ENCODE assay signal across 16 cellular contexts in the genomic region with DNA sequence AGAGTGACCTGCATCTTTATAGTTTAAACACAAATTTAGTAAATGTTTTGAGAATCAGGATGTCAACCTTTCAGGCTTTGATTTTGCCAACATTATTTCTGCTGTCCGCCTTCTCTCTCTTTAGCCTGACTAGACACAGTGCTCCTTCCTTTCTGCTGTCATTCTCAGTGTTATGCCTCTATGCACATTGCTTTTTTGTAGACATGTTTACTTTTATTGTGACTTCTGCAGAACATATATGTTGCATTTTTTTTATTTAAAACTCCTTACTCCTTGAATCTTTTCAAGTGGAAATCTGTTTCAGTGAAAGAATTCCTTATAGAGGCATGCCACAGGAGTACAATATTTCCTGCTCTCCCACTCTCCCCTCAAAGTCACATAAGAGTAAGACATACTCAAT.
A peak's percentile ranks its signal among the peaks of the same experiment; 100 is the strongest.
DNase-seq lines count a peak whose midpoint lies in the region; ATAC-seq and TF ChIP-seq lines count a peak whose summit lies in the region.
"Had no signal": no experiment of that assay in that cellular context is flagged by ENCODE, and none has a peak within 500 bp of the region (broad histone marks: within the 10 kb centered on the region; RNA-seq: fewer than 3 reads in every experiment).

No MANE protein-coding gene starts in this region.

- H3K36me3 Mint-ChIP-seq in mesothelial cell of epicardium (peaks cover 4% of the 10 kb centered on the region), Caco-2 (ENCODE audit: insufficient read depth, unreplicated experiment) (no peaks in the 10 kb centered on the region), neural progenitor cell (no peaks in the 10 kb centered on the region)

- TF ChIP-seq POLR2A in sigmoid colon (IDR thresholded peaks at IDR 0.05) = no peak

- no peak for TF ChIP-seq CTCF in left ventricle myocardium inferior (IDR thresholded peaks at IDR 0.05; ENCODE audit: borderline replicate concordance)
- no peak for TF ChIP-seq CTCF in mesothelial cell of epicardium (IDR thresholded peaks at IDR 0.05; ENCODE audit: unreplicated experiment)
- TF ChIP-seq CTCF in sigmoid colon (IDR thresholded peaks at IDR 0.05) = no peak
- TF ChIP-seq CTCF in Caco-2 (IDR thresholded peaks at IDR 0.05; ENCODE audit: insufficient read depth in 1 of 2, low read depth in 1 of 2, low read length in 1 of 2, severe bottlenecking in 1 of 2, unreplicated experiment in 1 of 2) = no peak
- no peak for TF ChIP-seq CTCF in neural progenitor cell (IDR thresholded peaks at IDR 0.05)

- H3F3A ChIP-seq in neural progenitor cell (ENCODE audit: low read depth) = no peaks in the 10 kb centered on the region

- WGBS in sigmoid colon, 2 donors = 79 to 95% methylated on average over 1 of the region's 1 CpG

- H3K4me1 ChIP-seq in left ventricle myocardium inferior (peaks cover 44% of the 10 kb centered on the region), sigmoid colon (peaks cover 0 to 40% (median 30%) of the 10 kb centered on the region in 4 donors), Karpas-422 (ENCODE audit: low read length) (no peaks in the 10 kb centered on the region), Caco-2 (no peaks in the 10 kb centered on the region), neural progenitor cell (peaks cover 22% of the 10 kb centered on the region)

- H3K4me3 Mint-ChIP-seq in mesothelial cell of epicardium (no peak overlapping the region), Caco-2 (ENCODE audit: unreplicated experiment) (no peak overlapping the region), neural progenitor cell (no peak overlapping the region)
- H3K4me3 Mint-ChIP-seq: CD8-positive, alpha-beta memory T cell; H9 had no signal

- peaks cover 71% of the 10 kb centered on the region for H3K36me3 ChIP-seq in left ventricle myocardium inferior
- H3K36me3 ChIP-seq in sigmoid colon = peaks cover 0 to 60% (median 14%) of the 10 kb centered on the region in 4 donors
- H3K36me3 ChIP-seq in Karpas-422 (ENCODE audit: insufficient read depth, low read length) = no peaks in the 10 kb centered on the region
- no peaks in the 10 kb centered on the region for H3K36me3 ChIP-seq in Caco-2 (ENCODE audit: control insufficient read depth, insufficient read depth, low read length)
- H3K36me3 ChIP-seq in neural progenitor cell = no peaks in the 10 kb centered on the region
- H3K36me3 ChIP-seq: BLaER1 had no signal

- H3K9me2 ChIP-seq in Karpas-422 (replicated peaks; ENCODE audit: insufficient read depth, low read length) = no peaks in the 10 kb centered on the region

- H3K9me3 ChIP-seq in left ventricle myocardium inferior (replicated peaks) = no peaks in the 10 kb centered on the region
- no peaks in the 10 kb centered on the region for H3K9me3 ChIP-seq in sigmoid colon
- no peaks in the 10 kb centered on the region for H3K9me3 ChIP-seq in Karpas-422 (ENCODE audit: low read length)
- H3K9me3 ChIP-seq in Caco-2 = no peaks in the 10 kb centered on the region
- H3K9me3 ChIP-seq in neural progenitor cell (ENCODE audit: low read depth) = no peaks in the 10 kb centered on the region
- H3K9me3 ChIP-seq: BLaER1 had no signal

- H3K4me2 ChIP-seq in Karpas-422 (ENCODE audit: low read depth, low read length, poor library complexity, severe bottlenecking) (no peak overlapping the region), neural progenitor cell (no peak overlapping the region)
- H3K4me2 ChIP-seq: BLaER1 had no signal

- no peaks in the 10 kb centered on the region for H3K79me2 ChIP-seq in Karpas-422 (ENCODE audit: low read length)
- no peaks in the 10 kb centered on the region for H3K79me2 ChIP-seq in neural progenitor cell (ENCODE audit: low read depth)

- no peaks in the 10 kb centered on the region for H3K9me3 Mint-ChIP-seq in mesothelial cell of epicardium
- no peaks in the 10 kb centered on the region for H3K9me3 Mint-ChIP-seq in Caco-2 (ENCODE audit: unreplicated experiment)
- H3K9me3 Mint-ChIP-seq in neural progenitor cell = no peaks in the 10 kb centered on the region
- H3K9me3 Mint-ChIP-seq: CD8-positive, alpha-beta memory T cell; H9 had no signal

- CTCF ChIA-PET in Caco-2 (lab: Charles Lee) = no interaction called here

- POLR2A ChIA-PET in Caco-2 (lab: Charles Lee) = no interaction called here

- intact Hi-C loops in left ventricle myocardium inferior (cut with micrococcal nuclease) = no loop called here
- intact Hi-C loops in Right ventricle myocardium superior (cut with DNase I) = no loop called here
- intact Hi-C loops in sigmoid colon (cut with DNase I) = no loop called here
- intact Hi-C loops in Caco-2 (cut with micrococcal nuclease; ENCODE audit: unreplicated experiment) = no loop called here

- BruUV-seq in Caco-2 (replicated peaks; lab: Mats Ljungman, UMichigan) = no TSS peak

- H3K9ac ChIP-seq in Karpas-422 (ENCODE audit: low read length) = no peak overlapping the region
- H3K9ac ChIP-seq in neural progenitor cell = no peak overlapping the region
- H3K9ac ChIP-seq: BLaER1 had no signal

- DNase-seq in left ventricle myocardium inferior = no peak
- DNase-seq in Right ventricle myocardium superior = no peak
- no peak for DNase-seq in mesothelial cell of epicardium (ENCODE audit: low spot score in 2 of 2, unreplicated experiment in 2 of 2)
- no peak for DNase-seq in sigmoid colon
- DNase-seq in Karpas-422 = no peak
- no peak for DNase-seq in Caco-2
- DNase-seq in neural progenitor cell (ENCODE audit: low spot score) = no peak
- DNase-seq: 8988T; AML-193; CD8-positive, alpha-beta memory T cell; DMS 273 treated with DMSO at 0.1 percent for 48 hours; GOT3; H9 had no signal

- H3K4me3 ChIP-seq in left ventricle myocardium inferior (no peak overlapping the region), sigmoid colon (no peak overlapping the region), Karpas-422 (ENCODE audit: low read length) (no peak overlapping the region), Caco-2 (ENCODE audit: low read depth, low read length) (no peak overlapping the region), neural progenitor cell (no peak overlapping the region)
- H3K4me3 ChIP-seq: BLaER1 had no signal

- peak overlapping the region; percentile 29 for H3K27ac ChIP-seq in left ventricle myocardium inferior (replicated peaks)
- H3K27ac ChIP-seq in sigmoid colon = peak overlapping the region; percentile 24 to 63 (median 53)
- no peak overlapping the region for H3K27ac ChIP-seq in Karpas-422 (ENCODE audit: low read length)
- H3K27ac ChIP-seq in neural progenitor cell = no peak overlapping the region
- H3K27ac ChIP-seq: BLaER1 had no signal

- H3K27me3 Mint-ChIP-seq in mesothelial cell of epicardium (ENCODE audit: low read depth) (no peaks in the 10 kb centered on the region), Caco-2 (ENCODE audit: insufficient read depth, unreplicated experiment) (peaks cover 6% of the 10 kb centered on the region), neural progenitor cell (ENCODE audit: insufficient read depth, low read depth) (no peaks in the 10 kb centered on the region)

- H3K27me3 ChIP-seq in left ventricle myocardium inferior (ENCODE audit: low read depth) (no peaks in the 10 kb centered on the region), sigmoid colon (no peaks in the 10 kb centered on the region), Karpas-422 (ENCODE audit: low read length) (no peaks in the 10 kb centered on the region), Caco-2 (replicated peaks; ENCODE audit: control insufficient read depth, insufficient read depth, low read length) (no peaks in the 10 kb centered on the region), neural progenitor cell (no peaks in the 10 kb centered on the region)
- H3K27me3 ChIP-seq: BLaER1 had no signal

- H3K27ac Mint-ChIP-seq in mesothelial cell of epicardium = peak overlapping the region; percentile 26
- no peak overlapping the region for H3K27ac Mint-ChIP-seq in Caco-2 (ENCODE audit: unreplicated experiment)
- H3K27ac Mint-ChIP-seq in neural progenitor cell = no peak overlapping the region
- H3K27ac Mint-ChIP-seq: CD8-positive, alpha-beta memory T cell; H9 had no signal

- H3K4me1 Mint-ChIP-seq in mesothelial cell of epicardium = peaks cover 49% of the 10 kb centered on the region
- no peaks in the 10 kb centered on the region for H3K4me1 Mint-ChIP-seq in Caco-2 (ENCODE audit: low read depth, unreplicated experiment)
- peaks cover 48% of the 10 kb centered on the region for H3K4me1 Mint-ChIP-seq in neural progenitor cell

- H2AFZ ChIP-seq in Karpas-422 (ENCODE audit: low read length) = no peak overlapping the region
- no peak overlapping the region for H2AFZ ChIP-seq in neural progenitor cell (replicated peaks)

- ATAC-seq in Right ventricle myocardium superior (ENCODE audit: poor library complexity) (no peak), GM18909 (IDR thresholded peaks at IDR 0.05; ENCODE audit: poor library complexity, unreplicated experiment) (no peak)
- ATAC-seq: HepG2 had no signal

- H4K20me1 ChIP-seq in Karpas-422 (ENCODE audit: insufficient read depth, low read depth, low read length) (no peaks in the 10 kb centered on the region), neural progenitor cell (ENCODE audit: low read depth) (no peaks in the 10 kb centered on the region)
- H4K20me1 ChIP-seq: BLaER1 had no signal

- no peak for TF ChIP-seq EP300 in sigmoid colon (IDR thresholded peaks at IDR 0.05)

Comparison
In these comparisons a context has a peak if more than half of its experiments do, and no peak if none do; other contexts are left out.
1. H3K27ac ChIP-seq: peak in left ventricle myocardium inferior (single experiment) and sigmoid colon (4 of 4); none in Karpas-422 (single experiment) and neural progenitor cell (single experiment).